1 cellular context compared by ENCODE assay signal in genomic region chr4:142284402-142285221, GRCh38.
A peak's percentile ranks its signal among the peaks of the same experiment; 100 is the strongest.
TF ChIP-seq lines count a peak whose summit lies in the region.

No MANE protein-coding gene starts in this region.

TF ChIP-seq in HEK293, 187 proteins besides CTCF, POLR2A, EP300 and RAD21 (continued from another document):
- TF ChIP-seq, protein P1, sequence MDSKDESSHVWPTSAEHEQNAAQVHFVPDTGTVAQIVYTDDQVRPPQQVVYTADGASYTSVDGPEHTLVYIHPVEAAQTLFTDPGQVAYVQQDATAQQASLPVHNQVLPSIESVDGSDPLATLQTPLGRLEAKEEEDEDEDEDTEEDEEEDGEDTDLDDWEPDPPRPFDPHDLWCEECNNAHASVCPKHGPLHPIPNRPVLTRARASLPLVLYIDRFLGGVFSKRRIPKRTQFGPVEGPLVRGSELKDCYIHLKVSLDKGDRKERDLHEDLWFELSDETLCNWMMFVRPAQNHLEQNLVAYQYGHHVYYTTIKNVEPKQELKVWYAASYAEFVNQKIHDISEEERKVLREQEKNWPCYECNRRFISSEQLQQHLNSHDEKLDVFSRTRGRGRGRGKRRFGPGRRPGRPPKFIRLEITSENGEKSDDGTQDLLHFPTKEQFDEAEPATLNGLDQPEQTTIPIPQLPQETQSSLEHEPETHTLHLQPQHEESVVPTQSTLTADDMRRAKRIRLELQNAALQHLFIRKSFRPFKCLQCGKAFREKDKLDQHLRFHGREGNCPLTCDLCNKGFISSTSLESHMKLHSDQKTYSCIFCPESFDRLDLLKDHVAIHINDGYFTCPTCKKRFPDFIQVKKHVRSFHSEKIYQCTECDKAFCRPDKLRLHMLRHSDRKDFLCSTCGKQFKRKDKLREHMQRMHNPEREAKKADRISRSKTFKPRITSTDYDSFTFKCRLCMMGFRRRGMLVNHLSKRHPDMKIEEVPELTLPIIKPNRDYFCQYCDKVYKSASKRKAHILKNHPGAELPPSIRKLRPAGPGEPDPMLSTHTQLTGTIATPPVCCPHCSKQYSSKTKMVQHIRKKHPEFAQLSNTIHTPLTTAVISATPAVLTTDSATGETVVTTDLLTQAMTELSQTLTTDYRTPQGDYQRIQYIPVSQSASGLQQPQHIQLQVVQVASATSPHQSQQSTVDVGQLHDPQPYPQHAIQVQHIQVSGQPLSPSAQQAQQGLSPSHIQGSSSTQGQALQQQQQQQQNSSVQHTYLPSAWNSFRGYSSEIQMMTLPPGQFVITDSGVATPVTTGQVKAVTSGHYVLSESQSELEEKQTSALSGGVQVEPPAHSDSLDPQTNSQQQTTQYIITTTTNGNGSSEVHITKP (tag by site-specific recombination; IDR thresholded peaks at IDR 0.05), result peak; percentile 51
TF ChIP-seq in HEK293: peak in this region for 1.
